Comparison of ENCODE assay signal across 11 cellular contexts in the genomic region with DNA sequence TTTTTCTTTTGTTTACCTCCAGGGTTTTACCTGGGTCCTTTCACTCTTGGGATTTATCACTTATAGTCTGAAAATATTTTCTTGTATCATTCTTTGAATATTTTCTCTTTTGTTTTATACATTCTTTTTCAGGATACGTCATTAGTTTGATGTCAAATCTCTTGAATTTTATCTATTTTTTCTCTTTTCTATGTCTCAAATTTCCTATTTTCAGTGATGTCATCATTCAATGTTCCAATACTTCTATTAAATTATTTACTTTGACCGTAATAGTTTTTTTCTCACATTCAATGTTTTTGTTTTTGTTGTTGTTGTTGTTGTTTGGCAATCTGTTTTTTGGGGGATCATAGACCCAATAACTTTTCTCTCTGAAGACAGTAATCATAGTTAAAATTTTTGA.
"Had no signal": no experiment of that assay in that cellular context is flagged by ENCODE, and none has a peak within 500 bp of the region (broad histone marks: within the 10 kb centered on the region; RNA-seq: fewer than 3 reads in every experiment).

No MANE protein-coding gene starts in this region.

- H2AFZ ChIP-seq: GM23248 had no signal

- H3K4me3 ChIP-seq: GM23248, GM23338, HAP-1 had no signal

- H3K36me3 ChIP-seq: HAP-1 had no signal

- H3K4me2 ChIP-seq: GM23338 had no signal

- H3K9me3 ChIP-seq: HAP-1 had no signal

- FAIRE-seq: H1, H54 had no signal

- DNase-seq: GM23248, GOT3, H7, H9, HCEC 1CT, HFFc6 had no signal

- H3K4me1 ChIP-seq: HAP-1 had no signal

- H3K9ac ChIP-seq: GM23248 had no signal

- ATAC-seq: GM23338, HCT116 had no signal

- H3K27ac ChIP-seq: GM23248 had no signal
